Comparison of ENCODE assay signal across 9 cellular contexts in the genomic region with DNA sequence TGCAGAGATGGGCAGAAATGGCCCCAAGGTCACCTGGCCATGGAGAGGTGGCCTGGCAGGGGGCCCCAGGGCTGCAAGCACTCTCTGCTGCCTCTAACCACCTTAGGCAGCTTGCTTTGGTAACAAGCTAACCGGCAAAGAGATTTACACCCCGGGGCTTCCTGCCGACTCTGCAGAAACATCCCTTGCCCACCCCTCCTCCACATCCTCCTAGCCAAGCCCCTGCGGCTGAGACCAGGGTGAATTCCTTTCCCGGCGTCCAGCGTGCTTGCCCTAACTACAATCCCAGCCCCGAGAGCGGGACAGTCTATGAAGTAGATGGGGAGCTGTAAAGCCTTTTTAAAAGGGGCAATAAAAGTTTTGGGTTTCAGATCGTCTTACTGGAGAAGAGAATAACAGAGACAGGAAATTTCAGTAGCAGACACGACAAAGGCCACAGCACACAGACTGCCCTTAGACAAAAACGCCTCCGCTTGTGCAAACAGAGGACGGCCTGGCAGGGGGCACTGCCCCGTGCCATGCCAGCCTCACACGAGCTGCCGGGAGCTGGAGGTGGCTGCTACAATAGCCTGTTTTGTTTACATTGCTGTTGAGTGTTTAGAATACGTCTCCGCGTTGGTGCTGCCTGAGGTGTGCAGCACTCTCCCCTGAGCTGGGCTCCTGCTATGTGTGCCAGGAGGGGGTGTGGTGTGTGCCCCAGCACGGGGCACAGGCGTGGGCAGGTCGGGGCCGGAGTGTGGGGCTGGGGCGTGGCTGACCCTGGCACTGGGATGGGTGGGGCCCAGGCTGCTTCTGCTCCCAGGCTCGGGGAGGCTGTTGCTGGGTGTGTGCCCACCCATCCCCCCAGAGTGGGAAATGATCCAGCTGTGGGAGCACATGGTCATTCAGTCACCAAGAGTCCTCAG. TPM values are rescaled to one million over a fixed set of nuclear protein-coding genes. Genes with fewer than 3 reads are reported as not detected.
A peak's percentile ranks its signal among the peaks of the same experiment; 100 is the strongest.
DNase-seq lines count a peak whose midpoint lies in the region; ATAC-seq and TF ChIP-seq lines count a peak whose summit lies in the region.
"Had no signal": no experiment of that assay in that cellular context is flagged by ENCODE, and none has a peak within 500 bp of the region (broad histone marks: within the 10 kb centered on the region; RNA-seq: fewer than 3 reads in every experiment).

No MANE protein-coding gene starts in this region.

- H3K27me3 ChIP-seq in HCT116 (ENCODE audit: insufficient read depth, low read length) (no peaks in the 10 kb centered on the region), colonic mucosa (no peaks in the 10 kb centered on the region), neuronal stem cell (ENCODE audit: control insufficient read depth in 3 of 3, insufficient read depth in 3 of 3, low read depth in 1 of 3, low read length in 3 of 3) (peaks cover 0 to 16% (median 2%) of the 10 kb centered on the region in 3 experiments), Karpas-422 (ENCODE audit: low read length) (no peaks in the 10 kb centered on the region)

- H3K9me2 ChIP-seq in HCT116 (ENCODE audit: insufficient read depth) (no peaks in the 10 kb centered on the region), Karpas-422 (replicated peaks; ENCODE audit: insufficient read depth, low read length) (no peaks in the 10 kb centered on the region)

- H3K4me1 ChIP-seq in HCT116 (ENCODE audit: control insufficient read depth in 1 of 2, insufficient read depth in 2 of 2, low read length in 2 of 2) (peaks cover 6 to 10% of the 10 kb centered on the region in 2 experiments; a peak in 3 of 4 replicates), colonic mucosa (peaks cover 10% of the 10 kb centered on the region), neuronal stem cell (ENCODE audit: control insufficient read depth in 2 of 2, insufficient read depth in 1 of 2, low read depth in 1 of 2, low read length in 2 of 2) (peaks cover 14 to 18% of the 10 kb centered on the region in 2 donors), Karpas-422 (ENCODE audit: low read length) (no peaks in the 10 kb centered on the region)

- DNase-seq in HCT116 (ENCODE audit: low read depth, low spot score) (no peak), NCI-H345 (lab: John Stamatoyannopoulos, UW) (peak; percentile 95), colonic mucosa (peak; percentile 46), neuronal stem cell (ENCODE audit: low spot score) (no peak), Karpas-422 (no peak), AG20443 (ENCODE audit: low spot score) (no peak)

- H4K20me1 ChIP-seq in HCT116 (ENCODE audit: insufficient read depth) (no peaks in the 10 kb centered on the region), Karpas-422 (ENCODE audit: insufficient read depth, low read depth, low read length) (no peaks in the 10 kb centered on the region)

- WGBS in neuronal stem cell (ENCODE audit: extremely low coverage in 2 of 2, insufficient read length in 2 of 2, insufficient replicate concordance in 1 of 2), 2 donors = no CpG with 5 or more reads among the region's 26 CpGs

- H3K4me3 ChIP-seq in HCT116 (replicated peaks in 1 of 2; ENCODE audit: low read depth in 1 of 2, low read length in 2 of 2) (no peak overlapping the region), colonic mucosa (no peak overlapping the region), neuronal stem cell (ENCODE audit: low read length in 2 of 2) (no peak overlapping the region), Karpas-422 (ENCODE audit: low read length) (no peak overlapping the region)
- H3K4me3 ChIP-seq: K562 had no signal

- no peak for TF ChIP-seq RAD21 in HCT116 (IDR thresholded peaks at IDR 0.05; ENCODE audit: low read depth)

- H3K79me2 ChIP-seq in HCT116 (ENCODE audit: insufficient read depth, low read length) (no peaks in the 10 kb centered on the region), Karpas-422 (ENCODE audit: low read length) (no peaks in the 10 kb centered on the region)

- H4K8ac ChIP-seq in neuronal stem cell (ENCODE audit: low read depth, low read length) = no peak overlapping the region

- TF ChIP-seq POLR2A in HCT116 (IDR thresholded peaks at IDR 0.05; ENCODE audit: borderline replicate concordance, extremely low read depth, insufficient read depth, insufficient read length) = no peak

- H3K27ac ChIP-seq in HCT116 (ENCODE audit: low read depth, low read length) (no peak overlapping the region), colonic mucosa (no peak overlapping the region), neuronal stem cell (replicated peaks; ENCODE audit: low read length) (no peak overlapping the region), Karpas-422 (ENCODE audit: low read length) (no peak overlapping the region)

- peaks cover 9% of the 10 kb centered on the region for H3K79me1 ChIP-seq in neuronal stem cell (ENCODE audit: low read depth, low read length)

- peak overlapping the region; percentile 60 for H2BK15ac ChIP-seq in neuronal stem cell (ENCODE audit: low read length)

- no peak overlapping the region for H3K23ac ChIP-seq in neuronal stem cell (ENCODE audit: low read depth, low read length, poor library complexity)

- H3K14ac ChIP-seq in neuronal stem cell (ENCODE audit: low read length) = no peak overlapping the region

- TF ChIP-seq CTCF in HCT116 (IDR thresholded peaks at IDR 0.05 in 2 of 3, conservative IDR thresholded peaks at IDR 0.05 in 1 of 3; ENCODE audit: borderline replicate concordance in 1 of 3, insufficient read depth in 1 of 3, low read depth in 2 of 3, low read length in 2 of 3) (no peak), colonic mucosa (IDR thresholded peaks at IDR 0.05) (no peak)

- no peaks in the 10 kb centered on the region for H3K36me3 ChIP-seq in HCT116 (ENCODE audit: control insufficient read depth in 1 of 2, insufficient read depth in 2 of 2, low read length in 2 of 2)
- H3K36me3 ChIP-seq in colonic mucosa = no peaks in the 10 kb centered on the region
- H3K36me3 ChIP-seq in neuronal stem cell (replicated peaks in 1 of 2; ENCODE audit: control insufficient read depth in 2 of 2, insufficient read depth in 2 of 2, low read length in 2 of 2) = peaks cover 0 to 4% of the 10 kb centered on the region in 2 donors
- H3K36me3 ChIP-seq in Karpas-422 (ENCODE audit: insufficient read depth, low read length) = no peaks in the 10 kb centered on the region

- H2BK120ac ChIP-seq in neuronal stem cell (ENCODE audit: low read depth, low read length) = no peak overlapping the region

- H2AFZ ChIP-seq in HCT116 (ENCODE audit: low read depth, low read length, poor library complexity, severe bottlenecking) (no peak overlapping the region), neuronal stem cell (ENCODE audit: low read length) (peak overlapping the region; percentile 54), Karpas-422 (ENCODE audit: low read length) (no peak overlapping the region)

- no peak overlapping the region for H3K9ac ChIP-seq in HCT116 (ENCODE audit: low read length)
- no peak overlapping the region for H3K9ac ChIP-seq in colonic mucosa (ENCODE audit: low read depth in 2 of 2, low read length in 2 of 2)
- peak overlapping the region; percentile 76 for H3K9ac ChIP-seq in neuronal stem cell (ENCODE audit: low read depth, low read length, poor library complexity)
- no peak overlapping the region for H3K9ac ChIP-seq in Karpas-422 (ENCODE audit: low read length)

- H2BK12ac ChIP-seq in neuronal stem cell (ENCODE audit: low read length) = peak overlapping the region; percentile 18

- BruUV-seq in HCT116 (replicated peaks; lab: Mats Ljungman, UMichigan) = no TSS peak

- peak overlapping the region; percentile 79 for H3K4ac ChIP-seq in neuronal stem cell (ENCODE audit: low read length)

- POLR2A ChIA-PET in HCT116 (lab: Charles Lee) = no interaction called here

- CTCF ChIA-PET in HCT116 (lab: Charles Lee) = no interaction called here

- peak overlapping the region; percentile 76 for H2AK5ac ChIP-seq in neuronal stem cell (ENCODE audit: low read depth, low read length)

- peak overlapping the region; percentile 83 for H3K18ac ChIP-seq in neuronal stem cell (ENCODE audit: low read length)

- intact Hi-C loops in HCT116 (cut with micrococcal nuclease) (no loop called here), colonic mucosa (cut with DNase I) (no loop called here)

- RAD21 ChIA-PET in HCT116 (lab: Charles Lee; ENCODE audit: low non-redundant PET in 1 of 2, low total read pairs in 2 of 2, uncharacterized antibody in 2 of 2, unreplicated experiment in 2 of 2) = interaction anchor here in 1 of 2 experiments (0.6 kb wide), 1 partner anchor 19 kb away, joined by 3 read pairs; no protein-coding TSS in a partner anchor

- H3K4me2 ChIP-seq in HCT116 (ENCODE audit: low read length) (no peak overlapping the region), neuronal stem cell (ENCODE audit: insufficient read depth, low read length, poor library complexity, severe bottlenecking) (peak overlapping the region; percentile 32), Karpas-422 (ENCODE audit: low read depth, low read length, poor library complexity, severe bottlenecking) (no peak overlapping the region)

- H4K91ac ChIP-seq in neuronal stem cell (ENCODE audit: low read depth, low read length, poor library complexity) = no peak overlapping the region

- H2BK5ac ChIP-seq in neuronal stem cell (ENCODE audit: low read length) = peak overlapping the region; percentile 4

- H3K9me3 ChIP-seq in HCT116 (ENCODE audit: control insufficient read depth in 1 of 2, insufficient read depth in 1 of 2, low read depth in 1 of 2, low read length in 2 of 2) = no peaks in the 10 kb centered on the region
- H3K9me3 ChIP-seq in colonic mucosa = no peaks in the 10 kb centered on the region
- H3K9me3 ChIP-seq in neuronal stem cell (replicated peaks in 1 of 2; ENCODE audit: control insufficient read depth in 2 of 2, insufficient read depth in 1 of 2, low read depth in 1 of 2, low read length in 2 of 2) = peaks cover 0 to 9% of the 10 kb centered on the region in 2 donors
- no peaks in the 10 kb centered on the region; the same call in 1 of the 2 replicates for H3K9me3 ChIP-seq in Karpas-422 (ENCODE audit: low read length)

- ATAC-seq in HCT116 (peak; percentile 49), HG03520 (IDR thresholded peaks at IDR 0.05; ENCODE audit: unreplicated experiment) (no peak), GM18907 (IDR thresholded peaks at IDR 0.05; ENCODE audit: unreplicated experiment) (no peak)
- ATAC-seq: K562 had no signal

RNA-seq across cellular contexts. Expression of a gene that starts 15.3 kb away (rescaled TPM):
- total RNA-seq in HCT116 (2021; ENCODE audit: unreplicated experiment) = not detected
- polyA plus RNA-seq in HCT116 (2012) = not detected in 2 replicates
- not detected for total RNA-seq in colonic mucosa
- not detected for polyA plus RNA-seq in neuronal stem cell (2013, experiment 1 of 2)
- not detected for polyA plus RNA-seq in neuronal stem cell (2013, experiment 2 of 2)
- total RNA-seq in Karpas-422 (2014; rRNA removed; shearing (Covaris generic); ENCODE audit: low replicate concordance) = not detected in 2 replicates
- total RNA-seq: K562 had no signal
- polyA plus RNA-seq: K562 had no signal

RNA-seq across cellular contexts. Expression of a gene that starts 25.1 kb away (rescaled TPM):
- total RNA-seq in HCT116 (2021; ENCODE audit: unreplicated experiment) (not detected), colonic mucosa (under 1 TPM; 0.24 to 0.74 TPM)
- not detected in 2 replicates for polyA plus RNA-seq in HCT116 (2012)
- polyA plus RNA-seq in neuronal stem cell (2013, experiment 1 of 2) = 0.17 TPM
- polyA plus RNA-seq in neuronal stem cell (2013, experiment 2 of 2) = 0.15 TPM
- total RNA-seq in Karpas-422 (2014; rRNA removed; shearing (Covaris generic); ENCODE audit: low replicate concordance) = not detected in 2 replicates
- polyA plus RNA-seq: K562 had no signal

RNA-seq across cellular contexts. Expression of a gene that starts 30.5 kb away (rescaled TPM):
- total RNA-seq in HCT116 (2021; ENCODE audit: unreplicated experiment) (10.7 TPM), colonic mucosa (1 to 10 TPM; 2.4 to 2.8 TPM)
- polyA plus RNA-seq in HCT116 (2012) = 4.8 and 5.0 TPM in 2 replicates
- 3.7 TPM for polyA plus RNA-seq in neuronal stem cell (2013, experiment 1 of 2)
- 3.8 TPM for polyA plus RNA-seq in neuronal stem cell (2013, experiment 2 of 2)
- total RNA-seq in Karpas-422 (2014; rRNA removed; shearing (Covaris generic); ENCODE audit: low replicate concordance) = 10.6 and 32.0 TPM in 2 replicates

RNA-seq across cellular contexts. Expression of a gene that starts 49.7 kb away (rescaled TPM):
- 6.9 TPM for total RNA-seq in HCT116 (2021; ENCODE audit: unreplicated experiment)
- 6.7 and 7.8 TPM in 2 replicates for polyA plus RNA-seq in HCT116 (2012)
- total RNA-seq in colonic mucosa = 10 to 100 TPM; 56.8 to 60.7 TPM
- polyA plus RNA-seq in neuronal stem cell (2013, experiment 1 of 2) = 18.8 TPM
- polyA plus RNA-seq in neuronal stem cell (2013, experiment 2 of 2) = 19.4 TPM
- total RNA-seq in Karpas-422 (2014; rRNA removed; shearing (Covaris generic); ENCODE audit: low replicate concordance) = 4.5 and 15.3 TPM in 2 replicates

Comparison
In these comparisons a context has a peak if more than half of its experiments do, and no peak if none do; other contexts are left out.
1. DNase-seq: peak in NCI-H345 (single experiment) and colonic mucosa (single experiment); none in HCT116 (single experiment), neuronal stem cell (single experiment), Karpas-422 (single experiment) and AG20443 (single experiment).